ENCODE assay signal across 6 cellular contexts in genomic region chr3:157238527-157238926, GRCh38.
"Had no signal": no experiment of that assay in that cellular context is flagged by ENCODE, and none has a peak within 500 bp of the region (broad histone marks: within the 10 kb centered on the region; RNA-seq: fewer than 3 reads in every experiment).

No MANE protein-coding gene starts in this region.

- H3K27ac ChIP-seq: breast epithelium, parathyroid adenoma, tibial nerve had no signal

- H3K36me3 ChIP-seq: breast epithelium, esophagus muscularis mucosa, gastroesophageal sphincter, tibial nerve had no signal

- H3K27me3 ChIP-seq: breast epithelium, esophagus muscularis mucosa, gastroesophageal sphincter, tibial nerve had no signal

- DNase-seq: activated gamma-delta T cell had no signal

- H3K4me1 ChIP-seq: breast epithelium, parathyroid adenoma, tibial nerve had no signal

- H3K9ac ChIP-seq: parathyroid adenoma had no signal

- H2AFZ ChIP-seq: parathyroid adenoma had no signal

- H3K79me2 ChIP-seq: parathyroid adenoma had no signal

- H3K4me3 ChIP-seq: breast epithelium, esophagus muscularis mucosa, gastroesophageal sphincter, tibial nerve had no signal

- H3K9me3 ChIP-seq: breast epithelium, esophagus muscularis mucosa, gastroesophageal sphincter, tibial nerve had no signal
